ENCODE assay signal across 22 cellular contexts in the genomic region with DNA sequence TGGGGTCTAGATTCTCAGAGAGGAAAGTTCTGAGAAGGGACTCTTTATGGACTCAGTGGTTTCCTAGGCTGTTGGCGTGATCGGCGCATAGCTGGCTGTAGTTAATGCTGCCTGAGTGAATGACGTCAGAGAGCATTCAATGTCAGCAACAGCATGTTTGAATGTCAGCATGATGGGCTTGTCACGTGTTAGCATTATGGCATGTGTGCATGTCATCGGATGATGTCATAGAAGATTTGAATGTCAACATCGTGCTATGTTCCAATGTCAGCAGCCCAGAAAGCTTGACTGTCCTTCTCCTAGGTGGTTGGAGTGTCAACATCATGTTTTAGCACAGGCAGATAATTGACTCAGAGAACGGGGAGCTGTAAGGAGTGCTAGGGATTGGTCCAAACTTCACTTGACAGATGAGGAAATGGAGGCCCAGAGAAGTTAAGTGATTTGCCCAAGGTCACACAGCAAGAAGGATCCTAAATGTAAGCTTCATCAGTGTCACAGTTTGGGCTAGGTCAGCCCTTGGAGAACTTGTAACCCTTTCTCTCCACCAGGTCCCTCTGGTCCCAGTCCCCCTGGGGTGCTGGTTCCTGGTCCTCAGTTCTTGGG.
"Had no signal": no experiment of that assay in that cellular context is flagged by ENCODE, and none has a peak within 500 bp of the region (broad histone marks: within the 10 kb centered on the region; RNA-seq: fewer than 3 reads in every experiment).

No MANE protein-coding gene starts in this region.

- H3K4me3 ChIP-seq: hepatocyte, lung, thyroid gland had no signal

- H3K9me3 ChIP-seq: neutrophil, thyroid gland had no signal

- H3K27me3 ChIP-seq: thyroid gland had no signal

- FAIRE-seq: colon, endothelial cell of umbilical vein, kidney, urothelium cell line had no signal

- H3K4me1 ChIP-seq: thyroid gland had no signal

- ATAC-seq: left colon; left ventricle myocardium superior; right cardiac atrium; stimulated activated effector memory CD8-positive, alpha-beta T cell treated with anti-CD3 and anti-CD28 coated beads, Interleukin-12 subunit alpha, Interleukin-12 subunit beta, amount 100 ng/mL, for 72 hours; stimulated activated naive CD8-positive, alpha-beta T cell treated with anti-CD3 and anti-CD28 coated beads, Interleukin-15, amount 100 ng/mL, for 72 hours had no signal

- H3K27ac ChIP-seq: hepatocyte, neutrophil, thyroid gland had no signal

- DNase-seq: endodermal cell; erythroblast; foreskin melanocyte; head of caudate nucleus; kidney; left colon; left ventricle myocardium superior; mesenchymal stem cell; midbrain; naive B cell; right cardiac atrium; stimulated activated CD4-positive, alpha-beta T cell treated with anti-CD3 and anti-CD28 coated beads, Interleukin-4, amount 100 ng/mL, for 1 hour; stimulated activated CD8-positive, alpha-beta memory T cell treated with anti-CD3 and anti-CD28 coated beads, Interleukin-4, amount 100 ng/mL, for 48 hours; stimulated activated naive CD8-positive, alpha-beta T cell treated with anti-CD3 and anti-CD28 coated beads, Interleukin-15, amount 100 ng/mL, for 72 hours; thyroid gland had no signal

- H3K79me2 ChIP-seq: hepatocyte had no signal

- H3K36me3 ChIP-seq: neutrophil, thyroid gland had no signal

- H3K4me2 ChIP-seq: hepatocyte had no signal

- H2AFZ ChIP-seq: hepatocyte had no signal
